19 cellular contexts compared by ENCODE assay signal in genomic region chr10:13105184-13105583, GRCh38. TPM values are rescaled to one million over a fixed set of nuclear protein-coding genes. Genes with fewer than 3 reads are reported as not detected.
DNase-seq lines count a peak whose midpoint lies in the region; ATAC-seq and TF ChIP-seq lines count a peak whose summit lies in the region.
"Had no signal": no experiment of that assay in that cellular context is flagged by ENCODE, and none has a peak within 500 bp of the region (broad histone marks: within the 10 kb centered on the region; RNA-seq: fewer than 3 reads in every experiment).

No MANE protein-coding gene starts in this region.

- H3K4me3 Mint-ChIP-seq in activated naive CD8-positive, alpha-beta T cell treated with anti-CD3 and anti-CD28 coated beads, Interleukin-2, amount 50 U/mL, for 24 hours: no peak overlapping the region
- H3K4me3 Mint-ChIP-seq in HFFc6: no peak overlapping the region
- H3K4me3 Mint-ChIP-seq in WTC11: no peak overlapping the region
- H3K4me3 Mint-ChIP-seq: GM23338, memory B cell had no signal

- peak overlapping the region; percentile 17 for H3K27ac Mint-ChIP-seq in activated naive CD8-positive, alpha-beta T cell treated with anti-CD3 and anti-CD28 coated beads, Interleukin-2, amount 50 U/mL, for 24 hours
- H3K27ac Mint-ChIP-seq in HFFc6 (no peak overlapping the region; the same call in 1 of the 2 replicates), WTC11 (no peak overlapping the region)
- H3K27ac Mint-ChIP-seq: GM23338, memory B cell had no signal

- H3K36me3 Mint-ChIP-seq in activated naive CD8-positive, alpha-beta T cell treated with anti-CD3 and anti-CD28 coated beads, Interleukin-2, amount 50 U/mL, for 24 hours (ENCODE audit: low read depth): peaks cover 15% of the 10 kb centered on the region
- H3K36me3 Mint-ChIP-seq in HFFc6 (ENCODE audit: low read depth) (peaks cover 52% of the 10 kb centered on the region), WTC11 (peaks cover 3% of the 10 kb centered on the region)

- ATAC-seq in activated naive CD8-positive, alpha-beta T cell treated with anti-CD3 and anti-CD28 coated beads, Interleukin-2, amount 50 U/mL, for 24 hours: peak; percentile 10
- ATAC-seq in GM21515 (IDR thresholded peaks at IDR 0.05; ENCODE audit: unreplicated experiment): no peak
- ATAC-seq in WTC11: no peak
- ATAC-seq: GM23338, sciatic nerve had no signal

- no peaks in the 10 kb centered on the region for H3K9me3 Mint-ChIP-seq in activated naive CD8-positive, alpha-beta T cell treated with anti-CD3 and anti-CD28 coated beads, Interleukin-2, amount 50 U/mL, for 24 hours
- no peaks in the 10 kb centered on the region for H3K9me3 Mint-ChIP-seq in HFFc6
- H3K9me3 Mint-ChIP-seq in WTC11: no peaks in the 10 kb centered on the region
- H3K9me3 Mint-ChIP-seq: GM23338, memory B cell had no signal

- H3K27me3 Mint-ChIP-seq in activated naive CD8-positive, alpha-beta T cell treated with anti-CD3 and anti-CD28 coated beads, Interleukin-2, amount 50 U/mL, for 24 hours: no peaks in the 10 kb centered on the region
- H3K27me3 Mint-ChIP-seq in HFFc6 (ENCODE audit: insufficient read depth) (no peaks in the 10 kb centered on the region), WTC11 (ENCODE audit: low read depth) (peaks cover 7% of the 10 kb centered on the region)
- H3K27me3 Mint-ChIP-seq: memory B cell had no signal

- POLR2A ChIA-PET in WTC11 (lab: Charles Lee): no interaction called here

- CTCF ChIA-PET in WTC11 (lab: Charles Lee): interaction anchor here (1.0 kb wide), 1 partner anchor 56 kb away, joined by 3 read pairs; the partner anchor contains the start of gene MCM10

- peaks cover 73% of the 10 kb centered on the region for H3K4me1 Mint-ChIP-seq in activated naive CD8-positive, alpha-beta T cell treated with anti-CD3 and anti-CD28 coated beads, Interleukin-2, amount 50 U/mL, for 24 hours
- H3K4me1 Mint-ChIP-seq in HFFc6 (ENCODE audit: low read depth) (peaks cover 45% of the 10 kb centered on the region), WTC11 (peaks cover 7% of the 10 kb centered on the region)

- DNase-seq in AG08396 (ENCODE audit: low spot score) (peak; percentile 12), EL (peak; percentile 26), iris pigment epithelial cell (ENCODE audit: low read depth) (peak; percentile 60), HFFc6 (no peak), NK-92 (lab: John Stamatoyannopoulos, UW; ENCODE audit: unreplicated experiment) (no peak), WTC11 (ENCODE audit: low spot score) (no peak)
- DNase-seq in activated naive CD8-positive, alpha-beta T cell treated with anti-CD3 and anti-CD28 coated beads, Interleukin-2, amount 50 U/mL, for 24 hours: no peak
- DNase-seq: activated CD4-positive, alpha-beta T cell treated with anti-CD3 and anti-CD28 coated beads for 1 hour; DND-41; islet precursor cell; MG63; NCI-H2107; NCI-H748 treated with DMSO at 0.1 percent for 48 hours; T-helper 1 cell; uterus had no signal

- no peak for TF ChIP-seq CTCF in HFFc6 (IDR thresholded peaks at IDR 0.05)
- TF ChIP-seq CTCF in WTC11 (IDR thresholded peaks at IDR 0.05): no peak

TF ChIP-seq in WTC11, 78 proteins besides CTCF, POLR2A, EP300 and RAD21:
- TF ChIP-seq FOXJ3 (CRISPR knock-in tag; IDR thresholded peaks at IDR 0.05; ENCODE audit: borderline replicate concordance) (no peak), USF1 (CRISPR knock-in tag; IDR thresholded peaks at IDR 0.05) (no peak), SMAD3 (CRISPR knock-in tag; IDR thresholded peaks at IDR 0.05; ENCODE audit: borderline replicate concordance) (no peak), ZNF138 (CRISPR knock-in tag; conservative IDR thresholded peaks at IDR 0.05) (no peak), AR (CRISPR knock-in tag; IDR thresholded peaks at IDR 0.05) (no peak), ESRRA (CRISPR knock-in tag; IDR thresholded peaks at IDR 0.05; ENCODE audit: borderline replicate concordance) (no peak), TEAD4 (CRISPR knock-in tag; IDR thresholded peaks at IDR 0.05) (no peak), ZBTB43 (CRISPR knock-in tag; IDR thresholded peaks at IDR 0.05) (no peak), NFYB (CRISPR knock-in tag; conservative IDR thresholded peaks at IDR 0.05; ENCODE audit: low read depth) (no peak), ZNF671 (CRISPR knock-in tag; IDR thresholded peaks at IDR 0.05) (no peak), ZMAT4 (CRISPR knock-in tag; IDR thresholded peaks at IDR 0.05) (no peak), FOXP4 (CRISPR knock-in tag; IDR thresholded peaks at IDR 0.05) (no peak), HMGA2 (CRISPR knock-in tag; IDR thresholded peaks at IDR 0.05) (no peak)

RNA-seq across cellular contexts. Expression of gene OPTN, which starts 5.2 kb away (rescaled TPM):
- total RNA-seq in HFFc6 (2021; fragmentation: NEBNext Ultra II Directional; extraction: Animal tissue kit (Norgen Biotek cat#: 25700)): 10 to 100 TPM; 79.9 to 90.3 (median 83.0) TPM
- total RNA-seq in WTC11 (2021): 32.4 to 44.3 TPM (median 36.0 TPM) in 3 replicates

RNA-seq across cellular contexts. Expression of gene MCM10, which starts 56.2 kb away (rescaled TPM):
- total RNA-seq in HFFc6 (2021; fragmentation: NEBNext Ultra II Directional; extraction: Animal tissue kit (Norgen Biotek cat#: 25700)): 10 to 100 TPM in 5 of 6 experiments, 1 to 10 TPM in 1; 8.3 to 18.4 (median 15.7) TPM
- 40.7 to 44.3 TPM (median 42.4 TPM) in 3 replicates for total RNA-seq in WTC11 (2021)

Comparison
In these comparisons a context has a peak if more than half of its experiments do, and no peak if none do; other contexts are left out.
1. DNase-seq: peak in AG08396 (single experiment), EL (single experiment) and iris pigment epithelial cell (single experiment); none in activated naive CD8-positive, alpha-beta T cell treated with anti-CD3 and anti-CD28 coated beads, Interleukin-2, amount 50 U/mL, for 24 hours (single experiment), HFFc6 (single experiment), NK-92 (single experiment) and WTC11 (single experiment).